ENCODE assay signal across 13 cellular contexts in genomic region chr12:67940780-67941243, GRCh38. TPM values are rescaled to one million over a fixed set of nuclear protein-coding genes. Genes with fewer than 3 reads are reported as not detected.
DNase-seq lines count a peak whose midpoint lies in the region; ATAC-seq, FAIRE-seq and TF ChIP-seq lines count a peak whose summit lies in the region.
"Had no signal": no experiment of that assay in that cellular context is flagged by ENCODE, and none has a peak within 500 bp of the region (broad histone marks: within the 10 kb centered on the region; RNA-seq: fewer than 3 reads in every experiment).

No MANE protein-coding gene starts in this region.

- no peak for TF ChIP-seq CTCF in chondrocyte (IDR thresholded peaks at IDR 0.05)
- TF ChIP-seq CTCF in upper lobe of right lung (IDR thresholded peaks at IDR 0.05) = no peak

- H3K27ac ChIP-seq in upper lobe of right lung = no peak overlapping the region

- H3K27ac Mint-ChIP-seq in chondrocyte (ENCODE audit: unreplicated experiment) = peak overlapping the region; percentile 25

- no peak overlapping the region for H3K4me3 ChIP-seq in upper lobe of right lung

- peak; percentile 15 for DNase-seq in HTR-8/SVneo (ENCODE audit: insufficient read length, low spot score)
- DNase-seq in chondrocyte (ENCODE audit: low spot score) = no peak
- no peak for DNase-seq in left colon
- DNase-seq in upper lobe of right lung = no peak
- no peak for DNase-seq in dermis blood vessel endothelial cell
- DNase-seq in NCI-H82 treated with DMSO at 0.1 percent for 48 hours (lab: John Stamatoyannopoulos, UW; ENCODE audit: unreplicated experiment) = no peak
- DNase-seq: activated CD4-positive, CD25-positive, alpha-beta regulatory T cell; activated naive CD4-positive, alpha-beta T cell; effector memory CD4-positive, alpha-beta T cell; NCI-H1436 treated with DMSO at 0.1 percent for 48 hours had no signal

- intact Hi-C loops in left colon (cut with DNase I, micrococcal nuclease) = loop anchor here (5.0 to 10.0 kb wide), 4 partner anchors 289 to 586 kb away; no protein-coding TSS in a partner anchor
- intact Hi-C loops in upper lobe of right lung (cut with DNase I) = loop anchor here (5.0 kb wide), 1 partner anchor 584 kb away; no protein-coding TSS in a partner anchor

- no peaks in the 10 kb centered on the region for H3K9me3 ChIP-seq in upper lobe of right lung

- H3K9me3 Mint-ChIP-seq in chondrocyte (ENCODE audit: low read depth) = no peaks in the 10 kb centered on the region

- H3K36me3 Mint-ChIP-seq in chondrocyte (ENCODE audit: low read depth) = no peaks in the 10 kb centered on the region

- no peak overlapping the region for H3K4me3 Mint-ChIP-seq in chondrocyte (ENCODE audit: unreplicated experiment)

- no peaks in the 10 kb centered on the region for H3K27me3 Mint-ChIP-seq in chondrocyte (ENCODE audit: low read depth)

- no peaks in the 10 kb centered on the region for H3K36me3 ChIP-seq in upper lobe of right lung

- ATAC-seq in left colon (peak; percentile 87), upper lobe of right lung (peak; percentile 83), HG03196 (IDR thresholded peaks at IDR 0.05; ENCODE audit: unreplicated experiment) (no peak)

- no peak for FAIRE-seq in HTR-8/SVneo (lab: Jason Lieb, UNC)
- FAIRE-seq: GM19239, islet of Langerhans had no signal

- no peaks in the 10 kb centered on the region for H3K27me3 ChIP-seq in upper lobe of right lung

- peaks cover 10% of the 10 kb centered on the region for H3K4me1 ChIP-seq in upper lobe of right lung

- H3K4me1 Mint-ChIP-seq in chondrocyte (ENCODE audit: low read depth) = peaks cover 23% of the 10 kb centered on the region

RNA-seq across cellular contexts. Expression of gene IFNG-AS1, which starts 48.4 kb away (rescaled TPM):
- total RNA-seq in chondrocyte = 0.18 to 0.20 TPM in 2 of 3 replicates, not detected in the other
- under 1 TPM in 1 of 2 donors, not detected in 1; 0.56 TPM for total RNA-seq in left colon
- not detected for total RNA-seq in upper lobe of right lung
- not detected in 2 replicates for total RNA-seq in dermis blood vessel endothelial cell
